Comparison of ENCODE assay signal across 9 cellular contexts in genomic region chr1:110880708-110881374, GRCh38. TPM values are rescaled to one million over a fixed set of nuclear protein-coding genes. Genes with fewer than 3 reads are reported as not detected.
DNase-seq lines count a peak whose midpoint lies in the region; ATAC-seq and TF ChIP-seq lines count a peak whose summit lies in the region.
"Had no signal": no experiment of that assay in that cellular context is flagged by ENCODE, and none has a peak within 500 bp of the region (broad histone marks: within the 10 kb centered on the region; RNA-seq: fewer than 3 reads in every experiment).

No MANE protein-coding gene starts in this region.

- intact Hi-C loops in lower lobe of right lung (cut with DNase I) (no loop called here), A673 (cut with micrococcal nuclease; ENCODE audit: unreplicated experiment) (no loop called here), thyroid gland (cut with DNase I) (no loop called here)

- WGBS in thyroid gland, 2 donors, result 55 to 59% methylated on average over 2 of the region's 2 CpGs

- no peaks in the 10 kb centered on the region for H3K27me3 ChIP-seq in lower lobe of right lung (ENCODE audit: low read depth)
- peaks cover 30% of the 10 kb centered on the region for H3K27me3 ChIP-seq in A673 (replicated peaks; ENCODE audit: insufficient read depth, low read depth, low read length, poor library complexity)
- no peaks in the 10 kb centered on the region for H3K27me3 ChIP-seq in thyroid gland

- CTCF ChIA-PET in A673 (lab: Charles Lee), result no interaction called here

- peak overlapping the region; percentile 57; the same call in 1 of the 2 replicates for H3K4me3 ChIP-seq in GM08714 (ENCODE audit: low read length)
- H3K4me3 ChIP-seq in lower lobe of right lung, result no peak overlapping the region
- H3K4me3 ChIP-seq in A673 (ENCODE audit: low read depth, low read length, poor library complexity, severe bottlenecking), result no peak overlapping the region
- H3K4me3 ChIP-seq in thyroid gland (replicated peaks in 1 of 3), result no peak overlapping the region

- TF ChIP-seq CTCF in lower lobe of right lung (IDR thresholded peaks at IDR 0.05) (no peak), A673 (conservative IDR thresholded peaks at IDR 0.05; ENCODE audit: low read depth, low read length) (no peak), thyroid gland (IDR thresholded peaks at IDR 0.05) (no peak)

- no peaks in the 10 kb centered on the region for H3K36me3 ChIP-seq in lower lobe of right lung
- H3K36me3 ChIP-seq in A673 (ENCODE audit: insufficient read depth, low read length, poor library complexity, severe bottlenecking), result no peaks in the 10 kb centered on the region
- no peaks in the 10 kb centered on the region for H3K36me3 ChIP-seq in thyroid gland

- ATAC-seq in HG03354 (IDR thresholded peaks at IDR 0.05; ENCODE audit: poor library complexity, severe bottlenecking, unreplicated experiment) (peak; percentile 49), lower lobe of right lung (peak; percentile 19 to 60), GM19455 (IDR thresholded peaks at IDR 0.05; ENCODE audit: unreplicated experiment) (no peak)

- POLR2A ChIA-PET in A673 (lab: Charles Lee; ENCODE audit: low non-redundant PET), result no interaction called here

- no peaks in the 10 kb centered on the region for H3K9me3 ChIP-seq in lower lobe of right lung
- H3K9me3 ChIP-seq in A673 (ENCODE audit: low read depth, low read length, poor library complexity, severe bottlenecking), result no peaks in the 10 kb centered on the region
- no peaks in the 10 kb centered on the region for H3K9me3 ChIP-seq in thyroid gland

- TF ChIP-seq POLR2A in thyroid gland (IDR thresholded peaks at IDR 0.05), result no peak

- BruUV-seq in A673 (replicated peaks; lab: Mats Ljungman, UMichigan), result no TSS peak

- H3K27ac ChIP-seq in lower lobe of right lung, result no peak overlapping the region
- H3K27ac ChIP-seq in A673 (ENCODE audit: low read depth, low read length, poor library complexity, severe bottlenecking), result no peak overlapping the region
- no peak overlapping the region for H3K27ac ChIP-seq in thyroid gland

- DNase-seq in activated CD4-positive, alpha-beta T cell treated with anti-CD3 and anti-CD28 coated beads for 48 hours, result peak; percentile 69
- DNase-seq in lower lobe of right lung (no peak), A673 (ENCODE audit: low spot score) (no peak), thyroid gland (no peak), NCI-H2196 (lab: John Stamatoyannopoulos, UW; ENCODE audit: unreplicated experiment) (no peak)
- DNase-seq: EL had no signal

- H3K4me1 ChIP-seq in lower lobe of right lung, result peaks cover 20% of the 10 kb centered on the region
- H3K4me1 ChIP-seq in A673 (ENCODE audit: insufficient read depth, low read length, poor library complexity, severe bottlenecking), result no peaks in the 10 kb centered on the region
- no peaks in the 10 kb centered on the region for H3K4me1 ChIP-seq in thyroid gland

RNA-seq across cellular contexts. Expression of gene CD53, which starts 7.9 kb away (rescaled TPM):
- total RNA-seq in lower lobe of right lung, result 228 TPM
- total RNA-seq in A673 (2021), result 0.19 and 0.35 TPM in 2 replicates
- total RNA-seq in thyroid gland, result 10 to 100 TPM; 11.6 to 31.0 (median 13.9) TPM
